12 cellular contexts compared by ENCODE assay signal in genomic region chr5:89065919-89066318, GRCh38.
DNase-seq lines count a peak whose midpoint lies in the region; ATAC-seq and TF ChIP-seq lines count a peak whose summit lies in the region.
"Had no signal": no experiment of that assay in that cellular context is flagged by ENCODE, and none has a peak within 500 bp of the region (broad histone marks: within the 10 kb centered on the region; RNA-seq: fewer than 3 reads in every experiment).

No MANE protein-coding gene starts in this region.

- peak; percentile 98 for ATAC-seq in GM18868 (IDR thresholded peaks at IDR 0.05; ENCODE audit: unreplicated experiment)
- ATAC-seq in GM21576 (IDR thresholded peaks at IDR 0.05; ENCODE audit: unreplicated experiment) = peak; percentile 84
- ATAC-seq in HG03196 (IDR thresholded peaks at IDR 0.05; ENCODE audit: unreplicated experiment) = peak; percentile 54
- ATAC-seq in T-helper 17 cell = no peak
- ATAC-seq: stimulated activated naive CD8-positive, alpha-beta T cell treated with anti-CD3 and anti-CD28 coated beads, Interleukin-15, amount 100 ng/mL, for 72 hours had no signal

- H3K4me3 Mint-ChIP-seq in mesothelial cell of epicardium (no peak overlapping the region), T-helper 17 cell (no peak overlapping the region), progenitor cell of endocrine pancreas (ENCODE audit: low read depth) (no peak overlapping the region)
- H3K4me3 Mint-ChIP-seq: natural killer cell treated with Interleukin-12 subunit alpha and Interleukin-12 subunit beta and Interleukin-15 and Interleukin-18, amount 100 ng/mL, for 72 hours; stimulated activated naive CD8-positive, alpha-beta T cell treated with anti-CD3 and anti-CD28 coated beads, Interleukin-15, amount 100 ng/mL, for 72 hours had no signal

- no peaks in the 10 kb centered on the region for H3K27me3 Mint-ChIP-seq in mesothelial cell of epicardium (ENCODE audit: low read depth)
- no peaks in the 10 kb centered on the region for H3K27me3 Mint-ChIP-seq in T-helper 17 cell
- no peaks in the 10 kb centered on the region for H3K27me3 Mint-ChIP-seq in progenitor cell of endocrine pancreas
- H3K27me3 Mint-ChIP-seq: natural killer cell treated with Interleukin-12 subunit alpha and Interleukin-12 subunit beta and Interleukin-15 and Interleukin-18, amount 100 ng/mL, for 72 hours; stimulated activated naive CD8-positive, alpha-beta T cell treated with anti-CD3 and anti-CD28 coated beads, Interleukin-15, amount 100 ng/mL, for 72 hours had no signal

- H3K27ac Mint-ChIP-seq in mesothelial cell of epicardium = peak overlapping the region; percentile 31
- no peak overlapping the region for H3K27ac Mint-ChIP-seq in T-helper 17 cell
- no peak overlapping the region for H3K27ac Mint-ChIP-seq in progenitor cell of endocrine pancreas
- H3K27ac Mint-ChIP-seq: stimulated activated naive CD8-positive, alpha-beta T cell treated with anti-CD3 and anti-CD28 coated beads, Interleukin-15, amount 100 ng/mL, for 72 hours had no signal

- no peaks in the 10 kb centered on the region for H3K36me3 Mint-ChIP-seq in mesothelial cell of epicardium
- H3K36me3 Mint-ChIP-seq in T-helper 17 cell (ENCODE audit: low read depth) = no peaks in the 10 kb centered on the region
- H3K36me3 Mint-ChIP-seq in progenitor cell of endocrine pancreas (ENCODE audit: insufficient read depth) = no peaks in the 10 kb centered on the region
- H3K36me3 Mint-ChIP-seq: natural killer cell treated with Interleukin-12 subunit alpha and Interleukin-12 subunit beta and Interleukin-15 and Interleukin-18, amount 100 ng/mL, for 72 hours had no signal

- DNase-seq in mesothelial cell of epicardium (ENCODE audit: low spot score in 2 of 2, unreplicated experiment in 2 of 2) (no peak), T-helper 17 cell (no peak), SIG-M5 treated with dmso at 0.1 percent for 504 hours (lab: John Stamatoyannopoulos, UW; ENCODE audit: unreplicated experiment) (no peak), C1 segment of cervical spinal cord (lab: John Stamatoyannopoulos, UW) (no peak), progenitor cell of endocrine pancreas (ENCODE audit: low spot score, unreplicated experiment) (no peak)
- DNase-seq: aorta; NCI-H510A; stimulated activated naive CD8-positive, alpha-beta T cell treated with anti-CD3 and anti-CD28 coated beads, Interleukin-15, amount 100 ng/mL, for 72 hours had no signal

- peaks cover 7% of the 10 kb centered on the region for H3K4me1 Mint-ChIP-seq in mesothelial cell of epicardium
- no peaks in the 10 kb centered on the region for H3K4me1 Mint-ChIP-seq in T-helper 17 cell
- peaks cover 2% of the 10 kb centered on the region for H3K4me1 Mint-ChIP-seq in progenitor cell of endocrine pancreas (ENCODE audit: low read depth)
- H3K4me1 Mint-ChIP-seq: stimulated activated naive CD8-positive, alpha-beta T cell treated with anti-CD3 and anti-CD28 coated beads, Interleukin-15, amount 100 ng/mL, for 72 hours had no signal

- no peaks in the 10 kb centered on the region for H3K9me3 Mint-ChIP-seq in mesothelial cell of epicardium
- no peaks in the 10 kb centered on the region for H3K9me3 Mint-ChIP-seq in progenitor cell of endocrine pancreas (ENCODE audit: low read depth)
- H3K9me3 Mint-ChIP-seq: natural killer cell treated with Interleukin-12 subunit alpha and Interleukin-12 subunit beta and Interleukin-15 and Interleukin-18, amount 100 ng/mL, for 72 hours; stimulated activated naive CD8-positive, alpha-beta T cell treated with anti-CD3 and anti-CD28 coated beads, Interleukin-15, amount 100 ng/mL, for 72 hours had no signal

- TF ChIP-seq CTCF in mesothelial cell of epicardium (IDR thresholded peaks at IDR 0.05; ENCODE audit: unreplicated experiment) = no peak
- no peak for TF ChIP-seq CTCF in progenitor cell of endocrine pancreas (IDR thresholded peaks at IDR 0.05; ENCODE audit: unreplicated experiment)

- H3K9me3 ChIP-seq in T-helper 17 cell (ENCODE audit: control insufficient read depth, low read length, poor library complexity, severe bottlenecking) = no peaks in the 10 kb centered on the region
